In genomic region chr15:63371297-63371918, GRCh38 we compare ENCODE assay signal across 1 cellular context.
TF ChIP-seq lines count a peak whose summit lies in the region.

No MANE protein-coding gene starts in this region.

TF ChIP-seq in SK-N-SH treated with all-trans-retinoic acid at 6 μM for 48 hours, 23 proteins besides CTCF, POLR2A, EP300 and RAD21 (continued from another document):
- no peak for TF ChIP-seq SNAI2 (CRISPR knock-in tag; IDR thresholded peaks at IDR 0.05)
- TF ChIP-seq ZC3H10 (CRISPR knock-in tag; IDR thresholded peaks at IDR 0.05) = no peak
- TF ChIP-seq ZNF565 (CRISPR knock-in tag; conservative IDR thresholded peaks at IDR 0.05; ENCODE audit: low read depth) = no peak
- no peak for TF ChIP-seq ESRRG (CRISPR knock-in tag; IDR thresholded peaks at IDR 0.05)
- TF ChIP-seq TCF4 (CRISPR knock-in tag; IDR thresholded peaks at IDR 0.05; ENCODE audit: borderline replicate concordance) = no peak
